In genomic region chr16:11204513-11205047, GRCh38 we compare ENCODE assay signal across 21 cellular contexts.
"Had no signal": no experiment of that assay in that cellular context is flagged by ENCODE, and none has a peak within 500 bp of the region (broad histone marks: within the 10 kb centered on the region; RNA-seq: fewer than 3 reads in every experiment).

No MANE protein-coding gene starts in this region.

- H3K9ac ChIP-seq: SK-N-SH had no signal

- H3K27ac ChIP-seq: cardiac muscle cell, dorsolateral prefrontal cortex, gastroesophageal sphincter, neutrophil, testis, upper lobe of right lung had no signal

- H3K27ac Mint-ChIP-seq: naive B cell had no signal

- H3K4me3 ChIP-seq: cardiac muscle cell, dorsolateral prefrontal cortex, gastroesophageal sphincter, stomach, testis, upper lobe of right lung had no signal

- H3K27me3 ChIP-seq: cardiac muscle cell, gastroesophageal sphincter, testis, upper lobe of right lung had no signal

- H3K9me3 ChIP-seq: neutrophil, SK-N-SH, testis, upper lobe of right lung had no signal

- H3K36me3 Mint-ChIP-seq: naive B cell had no signal

- H3K4me3 Mint-ChIP-seq: naive B cell, T-helper 17 cell had no signal

- H3K4me1 ChIP-seq: testis had no signal

- ATAC-seq: activated naive CD4-positive, alpha-beta T cell treated with anti-CD3 and anti-CD28 coated beads, Interleukin-2, amount 50 U/mL, for 72 hours; gastroesophageal sphincter; T-helper 17 cell; upper lobe of right lung had no signal

- DNase-seq: activated CD4-positive, alpha-beta T cell treated with anti-CD3 and anti-CD28 coated beads, Interleukin-2, amount 50 U/mL, for 1 hour; activated CD4-positive, CD25-positive, alpha-beta regulatory T cell; activated gamma-delta T cell; activated T-cell treated with anti-CD3 and anti-CD28 coated beads for 4 hours; dorsolateral prefrontal cortex; erythroblast; mammary epithelial cell; naive B cell; posterior cingulate gyrus; retina; SK-N-SH; stimulated activated CD4-positive, alpha-beta T cell treated with anti-CD3 and anti-CD28 coated beads, Interleukin-15, amount 100 ng/mL, for 24 hours; stimulated activated CD4-positive, alpha-beta T cell treated with anti-CD3 and anti-CD28 coated beads, Interleukin-4, amount 100 ng/mL, for 24 hours; stomach; T-helper 17 cell; testis; upper lobe of right lung had no signal

- H3K36me3 ChIP-seq: cardiac muscle cell, gastroesophageal sphincter, neutrophil, stomach, upper lobe of right lung had no signal
